Comparison of ENCODE assay signal across 18 cellular contexts in genomic region chr14:99733221-99733550, GRCh38. TPM values are rescaled to one million over a fixed set of nuclear protein-coding genes. Genes with fewer than 3 reads are reported as not detected.
DNase-seq lines count a peak whose midpoint lies in the region; ATAC-seq and TF ChIP-seq lines count a peak whose summit lies in the region.
"Had no signal": no experiment of that assay in that cellular context is flagged by ENCODE, and none has a peak within 500 bp of the region (broad histone marks: within the 10 kb centered on the region; RNA-seq: fewer than 3 reads in every experiment).

No MANE protein-coding gene starts in this region.

- H4K8ac ChIP-seq in IMR-90 (ENCODE audit: low read depth in 2 of 2, low read length in 2 of 2) = no peak overlapping the region

- H3K36me3 ChIP-seq in left ventricle myocardium inferior (no peaks in the 10 kb centered on the region), IMR-90 (ENCODE audit: control insufficient read depth, insufficient read depth, low read length) (no peaks in the 10 kb centered on the region), upper lobe of left lung (no peaks in the 10 kb centered on the region), mammary epithelial cell (ENCODE audit: insufficient read depth, low read length) (no peaks in the 10 kb centered on the region)

- no peak overlapping the region for H3K23ac ChIP-seq in IMR-90 (ENCODE audit: low read depth, low read length)

- no peak overlapping the region for H2AK9ac ChIP-seq in IMR-90 (replicated peaks; ENCODE audit: low read depth, low read length, poor library complexity)

- H3K14ac ChIP-seq in IMR-90 (replicated peaks; ENCODE audit: low read depth, low read length) = no peak overlapping the region

- H3K4ac ChIP-seq in IMR-90 (ENCODE audit: low read depth, low read length) = peak overlapping the region; percentile 9; the same call in 1 of the 2 replicates

- no peaks in the 10 kb centered on the region for H3K79me1 ChIP-seq in IMR-90 (ENCODE audit: low read depth in 1 of 2, low read length in 2 of 2)

- no peaks in the 10 kb centered on the region for H3K79me2 ChIP-seq in mammary epithelial cell (ENCODE audit: insufficient read depth, low read length)

- in situ Hi-C loops in IMR-90 (cut with MboI; ENCODE audit: low sequenced_read_pairs) = no loop called here
- in situ Hi-C loops in mammary epithelial cell (cut with MboI; ENCODE audit: low sequenced_read_pairs in 2 of 2) = loop anchor here in 1 of 2 donors (10.0 kb wide), 1 partner anchor 152 kb away; no protein-coding TSS in a partner anchor

- ATAC-seq in IMR-90 (ENCODE audit: low read depth) = no peak
- no peak for ATAC-seq in upper lobe of left lung (ENCODE audit: low FRiP score in 2 of 2)
- ATAC-seq: PC-3 had no signal

- peaks cover 87% of the 10 kb centered on the region for H3K4me1 ChIP-seq in left ventricle myocardium inferior
- H3K4me1 ChIP-seq in IMR-90 (ENCODE audit: control insufficient read depth, insufficient read depth, low read length) = peaks cover 10% of the 10 kb centered on the region
- peaks cover 46 to 83% (median 69%) of the 10 kb centered on the region in 4 donors for H3K4me1 ChIP-seq in upper lobe of left lung
- peaks cover 6% of the 10 kb centered on the region for H3K4me1 ChIP-seq in mammary epithelial cell (ENCODE audit: insufficient read depth, low read length)

- CTCF ChIA-PET in IMR-90 (lab: Yijun Ruan, JAX) (no interaction called here), mammary epithelial cell (lab: Charles Lee; ENCODE audit: low non-redundant PET) (no interaction called here)

- TF ChIP-seq POLR2A in IMR-90 (IDR thresholded peaks at IDR 0.05; ENCODE audit: low read depth, low read length) = no peak
- no peak for TF ChIP-seq POLR2A in upper lobe of left lung (IDR thresholded peaks at IDR 0.05)

- H3K27me3 ChIP-seq in left ventricle myocardium inferior (ENCODE audit: low read depth) = no peaks in the 10 kb centered on the region
- no peaks in the 10 kb centered on the region for H3K27me3 ChIP-seq in IMR-90 (ENCODE audit: control insufficient read depth, insufficient read depth, low read length)
- H3K27me3 ChIP-seq in upper lobe of left lung = no peaks in the 10 kb centered on the region
- H3K27me3 ChIP-seq in mammary epithelial cell (ENCODE audit: insufficient read depth, low read length) = peaks cover 5% of the 10 kb centered on the region

- no peak for TF ChIP-seq EP300 in upper lobe of left lung (IDR thresholded peaks at IDR 0.05)

- H2AFZ ChIP-seq in IMR-90 (replicated peaks; ENCODE audit: low read length, poor library complexity) (peak overlapping the region; percentile 13), mammary epithelial cell (ENCODE audit: low read depth, low read length) (no peak overlapping the region)

- no peak overlapping the region for H2BK5ac ChIP-seq in IMR-90 (ENCODE audit: low read depth, low read length, poor library complexity, severe bottlenecking)

- intact Hi-C loops in left ventricle myocardium inferior (cut with micrococcal nuclease) = no loop called here
- intact Hi-C loops in cardiac septum (cut with DNase I) = loop anchor here (5.0 kb wide), 1 partner anchor 51 kb away; the partner anchor contains the start of gene CYP46A1
- intact Hi-C loops in IMR-90 (cut with micrococcal nuclease) = loop anchor here (5.0 kb wide), 1 partner anchor 74 kb away; no protein-coding TSS in a partner anchor
- intact Hi-C loops in mammary epithelial cell (cut with micrococcal nuclease) = loop anchor here (5.0 kb wide), 1 partner anchor 216 kb away; no protein-coding TSS in a partner anchor

- H3K4me2 ChIP-seq in IMR-90 (ENCODE audit: low read depth, low read length) (no peak overlapping the region), mammary epithelial cell (ENCODE audit: insufficient read depth, low read depth, low read length) (no peak overlapping the region)
- H3K4me2 ChIP-seq: KMS-11 had no signal

- DNase-seq in left ventricle myocardium inferior = no peak
- no peak for DNase-seq in cardiac septum (ENCODE audit: low spot score)
- no peak for DNase-seq in IMR-90
- peak; percentile 73 for DNase-seq in mesenteric fat pad (ENCODE audit: low spot score)
- DNase-seq in upper lobe of left lung = no peak
- DNase-seq in ecto neural progenitor cell (ENCODE audit: low spot score) = no peak
- no peak for DNase-seq in mammary epithelial cell
- DNase-seq in medulla oblongata (ENCODE audit: extremely low spot score) = no peak
- DNase-seq: DMS79, HFFc6, NCI-H1048, NCI-H1436 treated with DMSO at 0.1 percent for 48 hours, NCI-H2029, NCI-H345, NCI-H526, PC-3 had no signal

- H3K56ac ChIP-seq in IMR-90 (ENCODE audit: extremely low read depth, insufficient read depth, low read length) = no peak overlapping the region

- H4K91ac ChIP-seq in IMR-90 (ENCODE audit: insufficient read depth, low read depth, low read length) = no peak overlapping the region

- POLR2A ChIA-PET in IMR-90 (lab: Charles Lee; ENCODE audit: unreplicated experiment) = interaction anchor here (0.5 kb wide), 1 partner anchor 14 kb away, joined by 3 read pairs; no protein-coding TSS in a partner anchor

- H2BK15ac ChIP-seq in IMR-90 (ENCODE audit: low read depth, low read length) = no peak overlapping the region

- no peak for TF ChIP-seq RAD21 in IMR-90 (IDR thresholded peaks at IDR 0.05; ENCODE audit: low read length)

- no peak overlapping the region for H3K4me3 ChIP-seq in left ventricle myocardium inferior
- H3K4me3 ChIP-seq in IMR-90 (ENCODE audit: insufficient read depth, low read depth, low read length) = no peak overlapping the region
- no peak overlapping the region for H3K4me3 ChIP-seq in upper lobe of left lung
- H3K4me3 ChIP-seq in mammary epithelial cell (replicated peaks in 1 of 3; ENCODE audit: insufficient read depth in 1 of 3, low read depth in 2 of 3, low read length in 3 of 3) = no peak overlapping the region

- TF ChIP-seq CTCF in left ventricle myocardium inferior (IDR thresholded peaks at IDR 0.05; ENCODE audit: borderline replicate concordance) (no peak), IMR-90 (conservative IDR thresholded peaks at IDR 0.05; ENCODE audit: low read depth, low read length) (no peak), upper lobe of left lung (IDR thresholded peaks at IDR 0.05) (no peak), mammary epithelial cell (conservative IDR thresholded peaks at IDR 0.05 in 1 of 2, IDR thresholded peaks at IDR 0.05 in 1 of 2; ENCODE audit: extremely low read depth in 1 of 2, insufficient read depth in 1 of 2, low read depth in 1 of 2, low read length in 2 of 2) (no peak)

- H4K20me1 ChIP-seq in IMR-90 (ENCODE audit: insufficient read depth, low read length) (no peaks in the 10 kb centered on the region), mammary epithelial cell (ENCODE audit: insufficient read depth, low read length) (no peaks in the 10 kb centered on the region)

- H3K9me3 ChIP-seq in left ventricle myocardium inferior (replicated peaks) (no peaks in the 10 kb centered on the region), IMR-90 (ENCODE audit: control insufficient read depth, insufficient read depth, low read length) (no peaks in the 10 kb centered on the region), upper lobe of left lung (no peaks in the 10 kb centered on the region), mammary epithelial cell (replicated peaks; ENCODE audit: insufficient read depth, low read length) (no peaks in the 10 kb centered on the region)

- no peak overlapping the region for H2BK120ac ChIP-seq in IMR-90 (ENCODE audit: low read depth, low read length)

- H2BK20ac ChIP-seq in IMR-90 (ENCODE audit: low read depth, low read length) = no peak overlapping the region

- 67% methylated on average over 4 of the region's 6 CpGs; no CpG with 5 or more reads in 1 of the 2 experiments for WGBS in IMR-90 (ENCODE audit: extremely low coverage in 2 of 2, insufficient read length in 1 of 2), 2 experiments
- 48 to 60% methylated on average over 6 of the region's 6 CpGs for WGBS in upper lobe of left lung, 2 donors
- WGBS in mammary epithelial cell (ENCODE audit: low coverage, missing lambda C conversion rate) = 71% methylated on average over 3 of the region's 6 CpGs

- BruUV-seq in IMR-90 (replicated peaks; lab: Mats Ljungman, UMichigan) (no TSS peak), mammary epithelial cell (replicated peaks; lab: Mats Ljungman, UMichigan) (no TSS peak)

- no peak overlapping the region for H2AK5ac ChIP-seq in IMR-90 (ENCODE audit: low read depth, low read length)

- peaks cover 7% of the 10 kb centered on the region; the same call in 1 of the 2 replicates for H3K9me1 ChIP-seq in IMR-90 (ENCODE audit: insufficient read depth, low read length)

- H4K5ac ChIP-seq in IMR-90 (ENCODE audit: low read depth, low read length) = no peak overlapping the region

- H3K18ac ChIP-seq in IMR-90 (ENCODE audit: low read depth, low read length) = no peak overlapping the region

- H3K27ac ChIP-seq in left ventricle myocardium inferior (replicated peaks) = peak overlapping the region; percentile 94
- H3K27ac ChIP-seq in IMR-90 (ENCODE audit: insufficient read depth, low read length) = no peak overlapping the region
- peak overlapping the region; percentile 32 to 74 (median 48) for H3K27ac ChIP-seq in upper lobe of left lung
- no peak overlapping the region for H3K27ac ChIP-seq in mammary epithelial cell (ENCODE audit: insufficient read depth, low read depth, low read length)
- H3K27ac ChIP-seq: C4-2B, KMS-11 had no signal

- dilution Hi-C loops in IMR-90 (cut with HindIII; ENCODE audit: low sequenced_read_pairs, unreplicated experiment) (no loop called here), mammary epithelial cell (cut with HindIII; ENCODE audit: low sequenced_read_pairs) (no loop called here)

- H3K9ac ChIP-seq in IMR-90 (ENCODE audit: low read depth, low read length) (no peak overlapping the region), mammary epithelial cell (ENCODE audit: insufficient read depth, low read length) (no peak overlapping the region)
- H3K9ac ChIP-seq: KMS-11 had no signal

TF ChIP-seq in IMR-90, 13 proteins besides CTCF, POLR2A, EP300 and RAD21 (continues in another document):
- TF ChIP-seq USF2 (IDR thresholded peaks at IDR 0.05; ENCODE audit: low read depth, low read length) (no peak), MXI1 (IDR thresholded peaks at IDR 0.05; ENCODE audit: borderline replicate concordance, low read depth, low read length) (no peak)

RNA-seq across cellular contexts. Expression of gene CYP46A1, which starts 49.1 kb away (rescaled TPM):
- total RNA-seq in left ventricle myocardium inferior (4.2 TPM), cardiac septum (5.5 TPM), IMR-90 (2012; rRNA removed) (under 0.01 and 0.18 TPM in 2 replicates), mesenteric fat pad (3.1 TPM), upper lobe of left lung (10 to 100 TPM in 1 of 6 donors, 1 to 10 TPM in 2, under 1 TPM in 3; 0.15 to 12.6 (median 1.2) TPM), mammary epithelial cell (not detected)
- polyA plus RNA-seq in IMR-90 (2012; rRNA removed) (0.24 and 0.31 TPM in 2 replicates), mammary epithelial cell (not detected)
- 0.09 and 0.31 TPM in 2 replicates for polyA plus RNA-seq in IMR-90 (2012; cell fraction: cytosol; rRNA removed)
- polyA plus RNA-seq in IMR-90 (2012; cell fraction: nucleus; rRNA removed; ENCODE audit: low replicate concordance) = 1.0 and 1.2 TPM in 2 replicates
- not detected for polyA minus RNA-seq in mammary epithelial cell

Comparison
In these comparisons a context has a peak if more than half of its experiments do, and no peak if none do; other contexts are left out.
1. H3K27ac ChIP-seq: peak in left ventricle myocardium inferior (single experiment) and upper lobe of left lung (4 of 4); none in IMR-90 (single experiment) and mammary epithelial cell (single experiment).